Comparison of ENCODE assay signal across 8 cellular contexts in the genomic region with DNA sequence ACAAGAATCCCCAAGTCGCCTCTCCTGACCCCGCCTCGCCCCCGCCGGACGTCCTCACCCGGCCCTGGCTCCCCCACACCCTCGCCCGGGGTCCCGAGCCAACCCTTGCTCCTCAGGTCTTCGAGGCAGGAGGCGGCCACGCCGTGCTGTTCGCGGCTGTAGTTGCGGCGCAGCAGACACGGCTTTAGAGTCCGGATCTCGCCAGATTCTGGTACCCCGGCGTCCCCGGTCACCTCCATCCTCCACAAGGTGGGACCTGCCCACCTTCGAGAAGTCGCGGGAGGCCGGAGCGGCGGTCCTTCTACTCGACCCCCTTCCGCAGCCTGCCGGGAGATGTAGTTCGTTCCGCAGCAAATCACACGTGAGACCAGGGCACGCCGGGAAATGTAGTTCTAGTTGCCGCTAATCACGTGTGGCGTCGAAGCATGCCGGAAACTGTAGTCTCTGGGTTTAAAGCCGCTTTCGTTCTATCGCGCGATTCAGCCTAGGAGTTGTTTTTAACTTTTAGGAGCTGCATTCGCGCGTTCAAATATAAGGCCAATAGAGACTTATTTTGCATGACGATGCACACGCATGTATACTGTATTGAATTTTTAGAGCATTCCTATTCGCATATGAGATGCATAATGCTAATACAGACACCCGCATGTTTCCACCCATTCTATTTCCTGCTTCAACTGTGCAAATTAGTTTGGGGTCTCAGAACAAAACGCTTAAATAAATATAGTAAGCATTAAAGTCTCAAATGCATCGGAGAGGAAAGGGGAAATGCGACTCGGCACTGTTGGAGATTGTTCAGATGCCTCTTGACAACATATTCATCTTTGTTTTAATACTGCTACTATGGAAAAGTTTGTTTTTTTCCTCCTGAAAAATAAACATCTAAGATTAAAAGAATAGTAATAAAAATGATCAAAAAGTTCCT. TPM values are rescaled to one million over a fixed set of nuclear protein-coding genes. Genes with fewer than 3 reads are reported as not detected.
DNase-seq lines count a peak whose midpoint lies in the region; ATAC-seq and TF ChIP-seq lines count a peak whose summit lies in the region.

A gene with protein sequence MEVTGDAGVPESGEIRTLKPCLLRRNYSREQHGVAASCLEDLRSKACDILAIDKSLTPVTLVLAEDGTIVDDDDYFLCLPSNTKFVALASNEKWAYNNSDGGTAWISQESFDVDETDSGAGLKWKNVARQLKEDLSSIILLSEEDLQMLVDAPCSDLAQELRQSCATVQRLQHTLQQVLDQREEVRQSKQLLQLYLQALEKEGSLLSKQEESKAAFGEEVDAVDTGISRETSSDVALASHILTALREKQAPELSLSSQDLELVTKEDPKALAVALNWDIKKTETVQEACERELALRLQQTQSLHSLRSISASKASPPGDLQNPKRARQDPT (minus strand): TSS at position 310 of the 925 bp plus-strand sequence. CDS start 71 bp downstream, at position 239.

- H4K20me1 ChIP-seq in KMS-11 (ENCODE audit: insufficient read depth): no peaks in the 10 kb centered on the region

- H3K4me2 ChIP-seq in KMS-11: peak within 1 kb of the TSS; percentile 90

- TF ChIP-seq POLR2A in Peyer's patch (IDR thresholded peaks at IDR 0.05) (peak; percentile 22 to 40), esophagus squamous epithelium (IDR thresholded peaks at IDR 0.05) (peak in 3 of 4 donors; percentile 12 to 74 (median 62))

- H2AFZ ChIP-seq in KMS-11 (ENCODE audit: low read depth): peak within 1 kb of the TSS; percentile 95

- H3K4me3 ChIP-seq in KMS-11 (IDR thresholded peaks at IDR 0.05; ENCODE audit: insufficient read depth, low read depth, low read length) (peak within 1 kb of the TSS; percentile 97), Peyer's patch (peak within 1 kb of the TSS; percentile 64 to 95 (median 74)), esophagus squamous epithelium (peak within 1 kb of the TSS; percentile 66 to 94 (median 82))

- peaks cover 34% of the 10 kb centered on the region for H3K4me1 ChIP-seq in KMS-11 (ENCODE audit: low read depth, poor library complexity, severe bottlenecking)
- H3K4me1 ChIP-seq in Peyer's patch: peaks cover 0 to 24% (median 10%) of the 10 kb centered on the region in 4 donors
- peaks cover 16 to 53% (median 23%) of the 10 kb centered on the region in 3 donors for H3K4me1 ChIP-seq in esophagus squamous epithelium

- peak; percentile 73 for ATAC-seq in GM21717 (IDR thresholded peaks at IDR 0.05; ENCODE audit: unreplicated experiment)

- H3K79me2 ChIP-seq in KMS-11 (ENCODE audit: insufficient read depth, low read depth): peaks cover 23% of the 10 kb centered on the region; the same call in 1 of the 2 replicates

- H3K27me3 ChIP-seq in KMS-11 (ENCODE audit: insufficient read depth, low read depth): no peaks in the 10 kb centered on the region
- no peaks in the 10 kb centered on the region for H3K27me3 ChIP-seq in Peyer's patch
- H3K27me3 ChIP-seq in esophagus squamous epithelium: no peaks in the 10 kb centered on the region

- peak; percentile 96 for DNase-seq in DMS153 (lab: John Stamatoyannopoulos, UW)
- peak; percentile 92 to 97 (median 97) for DNase-seq in Peyer's patch
- DNase-seq in activated T-cell treated with anti-CD3 and anti-CD28 coated beads, Interleukin-2, amount 50 U/mL, for 48 hours: peak; percentile 93 to 94
- DNase-seq in esophagus squamous epithelium (lab: John Stamatoyannopoulos, UW): peak; percentile 64
- DNase-seq in myocyte (ENCODE audit: low read depth): peak; percentile 96
- peak; percentile 77 to 94 for DNase-seq in stimulated activated CD8-positive, alpha-beta memory T cell treated with anti-CD3 and anti-CD28 coated beads, Interleukin-7, amount 100 ng/mL, for 48 hours (ENCODE audit: extremely low read depth in 1 of 2, low read depth in 1 of 2)

- peak within 1 kb of the TSS; percentile 71 for H3K9ac ChIP-seq in KMS-11

- H3K9me3 ChIP-seq in Peyer's patch (no peaks in the 10 kb centered on the region), esophagus squamous epithelium (no peaks in the 10 kb centered on the region)

- H3K36me3 ChIP-seq in KMS-11 (ENCODE audit: insufficient read depth) (no peaks in the 10 kb centered on the region), Peyer's patch (peaks cover 0 to 18% (median 0%) of the 10 kb centered on the region in 3 donors), esophagus squamous epithelium (peaks cover 4 to 22% (median 6%) of the 10 kb centered on the region in 3 donors)

- H3K27ac ChIP-seq in KMS-11 (peak within 1 kb of the TSS; percentile 27; the same call in 1 of the 2 replicates), Peyer's patch (peak within 1 kb of the TSS; percentile 54 to 82 (median 72)), esophagus squamous epithelium (peak within 1 kb of the TSS; percentile 82 to 88 (median 86))

- TF ChIP-seq CTCF in KMS-11 (conservative IDR thresholded peaks at IDR 0.05; ENCODE audit: low read depth, low read length) (no peak), Peyer's patch (IDR thresholded peaks at IDR 0.05) (peak in 1 of 6 experiments; percentile 8), esophagus squamous epithelium (IDR thresholded peaks at IDR 0.05) (peak in 1 of 6 experiments; percentile 16)

- 2% methylated on average over 30 to 32 of the region's 59 CpGs for WGBS in esophagus squamous epithelium, 2 donors

- intact Hi-C loops in esophagus squamous epithelium (cut with DNase I): no loop called here

RNA-seq across cellular contexts. Expression of the gene that starts here (rescaled TPM):
- total RNA-seq in Peyer's patch (10 to 100 TPM; 13.1 to 25.0 (median 21.9) TPM), esophagus squamous epithelium (10 to 100 TPM; 14.9 to 40.4 (median 26.0) TPM), myocyte (17.2 and 27.1 TPM in 2 replicates)
- 27.3 TPM for polyA plus RNA-seq in myocyte (2012)

Comparison
In these comparisons a context has a peak if more than half of its experiments do, and no peak if none do; other contexts are left out.
1. Peak in every context shown above with its lines: DNase-seq, ATAC-seq, H3K4me3 ChIP-seq and H3K27ac ChIP-seq.
2. H3K27ac ChIP-seq: peak in every context shown above with its lines; median percentile 86 in esophagus squamous epithelium; 72 in Peyer's patch; 27 in KMS-11.